ENCODE assay signal across 24 cellular contexts in genomic region chr5:146527785-146528184, GRCh38. TPM values are rescaled to one million over a fixed set of nuclear protein-coding genes. Genes with fewer than 3 reads are reported as not detected.
DNase-seq lines count a peak whose midpoint lies in the region; FAIRE-seq and TF ChIP-seq lines count a peak whose summit lies in the region.
"Had no signal": no experiment of that assay in that cellular context is flagged by ENCODE, and none has a peak within 500 bp of the region (broad histone marks: within the 10 kb centered on the region; RNA-seq: fewer than 3 reads in every experiment).

No MANE protein-coding gene starts in this region.

- dilution Hi-C loops in keratinocyte (cut with MboI; ENCODE audit: extremely low pct_ligation_motif_present, low sequenced_read_pairs) = loop anchor here (25.0 kb wide), 1 partner anchor 435 kb away; no protein-coding TSS in a partner anchor

- CTCF ChIA-PET in RWPE1 (lab: Yijun Ruan, JAX) = interaction anchor here (1.0 to 1.5 kb wide), 2 partner anchors 15 to 661 kb away, joined by 5 to 6 read pairs; no protein-coding TSS in a partner anchor

- H3K79me2 ChIP-seq in keratinocyte (ENCODE audit: control insufficient read depth, insufficient read depth, low read length) = no peaks in the 10 kb centered on the region

- H3K9me3 ChIP-seq in keratinocyte (ENCODE audit: control insufficient read depth, low read depth, low read length) = no peaks in the 10 kb centered on the region
- H3K9me3 ChIP-seq: HAP-1 had no signal

- H3K27me3 ChIP-seq in bronchial epithelial cell (ENCODE audit: control insufficient read depth, insufficient read depth, low read length) = no peaks in the 10 kb centered on the region
- H3K27me3 ChIP-seq in keratinocyte (ENCODE audit: control insufficient read depth, extremely low read depth, insufficient read depth, low read length) = no peaks in the 10 kb centered on the region

- H3K9ac ChIP-seq in keratinocyte (ENCODE audit: control insufficient read depth, extremely low read depth, insufficient read depth, low read length) = no peak overlapping the region

- no peaks in the 10 kb centered on the region for H3K36me3 ChIP-seq in bronchial epithelial cell (ENCODE audit: control insufficient read depth, insufficient read depth, low read length)
- no peaks in the 10 kb centered on the region for H3K36me3 ChIP-seq in keratinocyte (ENCODE audit: control insufficient read depth in 2 of 2, extremely low read depth in 1 of 2, insufficient read depth in 2 of 2, low read length in 2 of 2)
- H3K36me3 ChIP-seq: HAP-1 had no signal

- H4K20me1 ChIP-seq in keratinocyte (ENCODE audit: control insufficient read depth, extremely low read depth, insufficient read depth, low read length) = no peaks in the 10 kb centered on the region

- POLR2A ChIA-PET in RWPE1 (lab: Yijun Ruan, JAX; ENCODE audit: low non-redundant PET) = no interaction called here

- H3K4me1 ChIP-seq in keratinocyte (ENCODE audit: control insufficient read depth, extremely low read depth, insufficient read depth, low read length) = peaks cover 12% of the 10 kb centered on the region
- H3K4me1 ChIP-seq: HAP-1 had no signal

- no peak overlapping the region for H2AFZ ChIP-seq in keratinocyte (ENCODE audit: control insufficient read depth, low read length)

- no peaks in the 10 kb centered on the region for H3K9me1 ChIP-seq in keratinocyte (ENCODE audit: control insufficient read depth, extremely low read depth, insufficient read depth, low read length)

- no peak for FAIRE-seq in bronchial epithelial cell (lab: Jason Lieb, UNC)
- no peak for FAIRE-seq in keratinocyte (lab: Jason Lieb, UNC)
- FAIRE-seq: GM12891, GM18507, H54 had no signal

- H3K27ac ChIP-seq in RWPE1 (no peak overlapping the region), keratinocyte (ENCODE audit: control insufficient read depth, insufficient read depth, low read length) (no peak overlapping the region)

- peak overlapping the region; percentile 49 for H3K4me2 ChIP-seq in keratinocyte (ENCODE audit: control insufficient read depth, extremely low read depth, insufficient read depth, low read depth, low read length)

- DNase-seq in RWPE1 (ENCODE audit: low spot score) (peak; percentile 76), bronchial epithelial cell (ENCODE audit: low read depth) (peak; percentile 86), keratinocyte (ENCODE audit: low read depth, low spot score) (no peak), SKM-1 (lab: John Stamatoyannopoulos, UW; ENCODE audit: unreplicated experiment) (no peak), SHP77 treated with DMSO at 0.1 percent for 48 hours (lab: John Stamatoyannopoulos, UW) (no peak)
- DNase-seq in stimulated activated CD4-positive, alpha-beta T cell treated with anti-CD3 and anti-CD28 coated beads, Interleukin-2, amount 100 ng/mL, for 48 hours = no peak
- DNase-seq: C1 segment of cervical spinal cord; Calu3; CD4-positive, alpha-beta memory T cell; COR-L47; DMS53; DMS79 treated with DMSO at 0.1 percent for 48 hours; GF-D8; GOT3; HFFc6 had no signal

- H3K4me3 ChIP-seq in bronchial epithelial cell (ENCODE audit: low read depth, low read length) (no peak overlapping the region), keratinocyte (ENCODE audit: control insufficient read depth in 2 of 3, extremely low read depth in 1 of 3, insufficient read depth in 2 of 3, low read depth in 1 of 3, low read length in 3 of 3) (no peak overlapping the region)
- H3K4me3 ChIP-seq: HAP-1 had no signal

- no peak for TF ChIP-seq CTCF in RWPE1 (conservative IDR thresholded peaks at IDR 0.05; ENCODE audit: low read depth)
- no peak for TF ChIP-seq CTCF in bronchial epithelial cell (IDR thresholded peaks at IDR 0.05; ENCODE audit: insufficient read depth, low read length, severe bottlenecking)
- no peak for TF ChIP-seq CTCF in keratinocyte (optimal IDR thresholded peaks at IDR 0.05 in 1 of 3, IDR thresholded peaks at IDR 0.05 in 1 of 3, conservative IDR thresholded peaks at IDR 0.05 in 1 of 3; ENCODE audit: extremely low read depth in 1 of 3, insufficient read depth in 2 of 3, low read length in 3 of 3)

RNA-seq across cellular contexts. Expression of gene GPR151, which starts 11.8 kb away (rescaled TPM):
- not detected in 2 replicates for total RNA-seq in bronchial epithelial cell
- polyA plus RNA-seq in keratinocyte = not detected in 3 replicates
- polyA plus RNA-seq in keratinocyte (2011; ENCODE audit: low read depth) = not detected
- not detected in 2 replicates for polyA plus RNA-seq in keratinocyte (2011; cell fraction: cytosol; rRNA removed)
- polyA plus RNA-seq in keratinocyte (2011; cell fraction: nucleus; rRNA removed) = not detected in 2 replicates
- polyA plus RNA-seq in keratinocyte (2012; ENCODE audit: low replicate concordance) = not detected in 2 replicates
- polyA minus RNA-seq in keratinocyte = 0.23 TPM in 1 of 3 replicates, not detected in the others
- not detected for polyA minus RNA-seq in keratinocyte (2011; cell fraction: cytosol; rRNA and poly(A)+ RNA removed)
- not detected in 2 replicates for polyA minus RNA-seq in keratinocyte (2011; cell fraction: nucleus; rRNA and poly(A)+ RNA removed)
- total RNA-seq: A172; A673; Calu3; CD4-positive, alpha-beta memory T cell; Daoy; G401; HFFc6 had no signal
- polyA plus RNA-seq: BJ; CD4-positive, alpha-beta memory T cell had no signal

Comparison
In these comparisons a context has a peak if more than half of its experiments do, and no peak if none do; other contexts are left out.
1. DNase-seq: peak in RWPE1 (single experiment) and bronchial epithelial cell (single experiment); none in keratinocyte (single experiment), SKM-1 (single experiment), stimulated activated CD4-positive, alpha-beta T cell treated with anti-CD3 and anti-CD28 coated beads, Interleukin-2, amount 100 ng/mL, for 48 hours (0 of 2) and SHP77 treated with DMSO at 0.1 percent for 48 hours (single experiment).